ENCODE assay signal across 13 cellular contexts in the genomic region with DNA sequence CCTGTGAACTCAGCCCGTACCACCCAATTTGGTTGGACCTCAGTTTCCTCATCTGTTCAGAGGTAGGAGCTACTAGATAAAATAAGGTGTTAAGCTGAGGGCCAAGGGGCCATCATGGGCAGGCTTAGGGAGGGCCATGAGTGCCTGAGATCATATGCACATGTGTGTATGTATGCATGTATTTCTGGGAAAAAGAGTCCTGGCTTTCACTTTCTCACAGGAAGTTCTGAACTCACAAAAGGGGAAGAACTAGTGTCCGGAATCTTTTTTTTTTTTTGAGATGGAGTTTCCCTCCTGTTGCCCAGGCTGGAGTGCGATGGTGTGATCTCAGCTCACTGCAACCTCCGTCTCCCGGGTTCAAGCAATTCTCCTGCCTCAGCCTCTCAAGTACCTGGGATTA. TPM values are rescaled to one million over a fixed set of nuclear protein-coding genes. Genes with fewer than 3 reads are reported as not detected.
DNase-seq lines count a peak whose midpoint lies in the region; ATAC-seq and TF ChIP-seq lines count a peak whose summit lies in the region.
"Had no signal": no experiment of that assay in that cellular context is flagged by ENCODE, and none has a peak within 500 bp of the region (broad histone marks: within the 10 kb centered on the region; RNA-seq: fewer than 3 reads in every experiment).

No MANE protein-coding gene starts in this region.

- in situ Hi-C loops in gastrocnemius medialis (cut with MboI; ENCODE audit: low sequenced_read_pairs in 4 of 4): no loop called here

- no peak for DNase-seq in activated CD4-positive, alpha-beta T cell treated with anti-CD3 and anti-CD28 coated beads, Interleukin-2, amount 10 ng/mL, durations not matched to agents 24 days and 14 days
- no peak for DNase-seq in activated CD4-positive, alpha-beta T cell treated with anti-CD3 and anti-CD28 coated beads, Interleukin-2, amount 50 U/mL, for 4 hours
- DNase-seq in OCI-M1 (lab: John Stamatoyannopoulos, UW) (peak; percentile 88), endothelial cell (ENCODE audit: low spot score) (no peak), gastrocnemius medialis (no peak), AG20443 (ENCODE audit: low spot score) (no peak)
- DNase-seq: activated CD8-positive, alpha-beta memory T cell treated with anti-CD3 and anti-CD28 coated beads for 24 hours; amygdala; DMS79; foreskin keratinocyte; NK-92 treated with Interleukin-12 subunit alpha and Interleukin-12 subunit beta, amount 100 ng/mL, for 24 hours had no signal

- peaks cover 64% of the 10 kb centered on the region for H3K36me3 Mint-ChIP-seq in activated CD4-positive, alpha-beta T cell treated with anti-CD3 and anti-CD28 coated beads, Interleukin-2, amount 10 ng/mL, durations not matched to agents 24 days and 14 days (ENCODE audit: low read depth)
- peaks cover 39% of the 10 kb centered on the region for H3K36me3 Mint-ChIP-seq in endothelial cell (ENCODE audit: low read depth, unreplicated experiment)

- ATAC-seq in gastrocnemius medialis (peak in 1 of 2 donors; percentile 41), HG03520 (IDR thresholded peaks at IDR 0.05; ENCODE audit: unreplicated experiment) (no peak), HG02870 (IDR thresholded peaks at IDR 0.05; ENCODE audit: unreplicated experiment) (no peak)
- ATAC-seq: foreskin keratinocyte had no signal

- no peak overlapping the region for H3K4me3 ChIP-seq in gastrocnemius medialis

- H3K27me3 ChIP-seq in gastrocnemius medialis: no peaks in the 10 kb centered on the region
- H3K27me3 ChIP-seq: foreskin keratinocyte had no signal

- peak overlapping the region in 3 of 4 donors; percentile 10 to 63 (median 40) for H3K27ac ChIP-seq in gastrocnemius medialis
- H3K27ac ChIP-seq: foreskin keratinocyte had no signal

- TF ChIP-seq CTCF in endothelial cell (IDR thresholded peaks at IDR 0.05; ENCODE audit: unreplicated experiment): no peak
- TF ChIP-seq CTCF in gastrocnemius medialis (IDR thresholded peaks at IDR 0.05 in 4 of 5, conservative IDR thresholded peaks at IDR 0.05 in 1 of 5): no peak

- H3K4me1 ChIP-seq in gastrocnemius medialis: no peaks in the 10 kb centered on the region
- H3K4me1 ChIP-seq: foreskin keratinocyte had no signal

- H3K4me1 Mint-ChIP-seq in activated CD4-positive, alpha-beta T cell treated with anti-CD3 and anti-CD28 coated beads, Interleukin-2, amount 10 ng/mL, durations not matched to agents 24 days and 14 days: peaks cover 38% of the 10 kb centered on the region
- H3K4me1 Mint-ChIP-seq in endothelial cell (ENCODE audit: unreplicated experiment): peaks cover 20% of the 10 kb centered on the region

- no peaks in the 10 kb centered on the region for H3K9me3 ChIP-seq in gastrocnemius medialis

- H3K36me3 ChIP-seq in gastrocnemius medialis: no peaks in the 10 kb centered on the region

- peak overlapping the region; percentile 57 for H3K27ac Mint-ChIP-seq in activated CD4-positive, alpha-beta T cell treated with anti-CD3 and anti-CD28 coated beads, Interleukin-2, amount 10 ng/mL, durations not matched to agents 24 days and 14 days
- H3K27ac Mint-ChIP-seq in endothelial cell (ENCODE audit: unreplicated experiment): peak overlapping the region; percentile 77

- intact Hi-C loops in activated CD4-positive, alpha-beta T cell treated with anti-CD3 and anti-CD28 coated beads, Interleukin-2, amount 10 ng/mL, durations not matched to agents 24 days and 14 days (cut with micrococcal nuclease): no loop called here
- intact Hi-C loops in gastrocnemius medialis (cut with DNase I; ENCODE audit: low total_unique reads): no loop called here

- TF ChIP-seq POLR2A in gastrocnemius medialis (IDR thresholded peaks at IDR 0.05): no peak

- peak overlapping the region; percentile 49 for H3K4me3 Mint-ChIP-seq in activated CD4-positive, alpha-beta T cell treated with anti-CD3 and anti-CD28 coated beads, Interleukin-2, amount 10 ng/mL, durations not matched to agents 24 days and 14 days
- peak overlapping the region; percentile 51 for H3K4me3 Mint-ChIP-seq in endothelial cell (ENCODE audit: unreplicated experiment)

- no peaks in the 10 kb centered on the region for H3K27me3 Mint-ChIP-seq in activated CD4-positive, alpha-beta T cell treated with anti-CD3 and anti-CD28 coated beads, Interleukin-2, amount 10 ng/mL, durations not matched to agents 24 days and 14 days
- peaks cover 6% of the 10 kb centered on the region for H3K27me3 Mint-ChIP-seq in endothelial cell (ENCODE audit: unreplicated experiment)

- H3K9me3 Mint-ChIP-seq in activated CD4-positive, alpha-beta T cell treated with anti-CD3 and anti-CD28 coated beads, Interleukin-2, amount 10 ng/mL, durations not matched to agents 24 days and 14 days: no peaks in the 10 kb centered on the region
- no peaks in the 10 kb centered on the region for H3K9me3 Mint-ChIP-seq in endothelial cell (ENCODE audit: unreplicated experiment)

RNA-seq across cellular contexts. Expression of a gene that starts 18.9 kb away (rescaled TPM):
- 125 and 127 TPM in 2 replicates for total RNA-seq in activated CD4-positive, alpha-beta T cell treated with anti-CD3 and anti-CD28 coated beads, Interleukin-2, amount 10 ng/mL, durations not matched to agents 24 days and 14 days
- total RNA-seq in endothelial cell (ENCODE audit: unreplicated experiment) (193 TPM), gastrocnemius medialis (1 to 10 TPM; 1.9 to 5.2 (median 4.9) TPM)

RNA-seq across cellular contexts. Expression of a gene that starts 24.8 kb away (rescaled TPM):
- 30.4 and 30.7 TPM in 2 replicates for total RNA-seq in activated CD4-positive, alpha-beta T cell treated with anti-CD3 and anti-CD28 coated beads, Interleukin-2, amount 10 ng/mL, durations not matched to agents 24 days and 14 days
- 28.6 TPM for total RNA-seq in endothelial cell (ENCODE audit: unreplicated experiment)
- total RNA-seq in gastrocnemius medialis: 10 to 100 TPM in 3 of 4 donors, 1 to 10 TPM in 1; 8.6 to 15.3 (median 15.1) TPM

RNA-seq across cellular contexts. Expression of a gene that starts 29.2 kb away (rescaled TPM):
- 6.3 and 8.6 TPM in 2 replicates for total RNA-seq in activated CD4-positive, alpha-beta T cell treated with anti-CD3 and anti-CD28 coated beads, Interleukin-2, amount 10 ng/mL, durations not matched to agents 24 days and 14 days
- 6.8 TPM for total RNA-seq in endothelial cell (ENCODE audit: unreplicated experiment)
- total RNA-seq in gastrocnemius medialis: 1 to 10 TPM; 2.6 to 6.9 (median 4.5) TPM

RNA-seq across cellular contexts. Expression of a gene that starts 41.5 kb away (rescaled TPM):
- 4.2 and 5.8 TPM in 2 replicates for total RNA-seq in activated CD4-positive, alpha-beta T cell treated with anti-CD3 and anti-CD28 coated beads, Interleukin-2, amount 10 ng/mL, durations not matched to agents 24 days and 14 days
- total RNA-seq in endothelial cell (ENCODE audit: unreplicated experiment) (7.6 TPM), gastrocnemius medialis (10 to 100 TPM in 1 of 4 donors, 1 to 10 TPM in 3; 1.6 to 13.6 (median 4.7) TPM)

Comparison
In these comparisons a context has a peak if more than half of its experiments do, and no peak if none do; other contexts are left out.
1. RNA of a gene that starts 18.9 kb away (total RNA-seq): 193 TPM in endothelial cell (single experiment) and 125 to 127 TPM in activated CD4-positive, alpha-beta T cell treated with anti-CD3 and anti-CD28 coated beads, Interleukin-2, amount 10 ng/mL, durations not matched to agents 24 days and 14 days; 1.9 to 5.2 TPM in gastrocnemius medialis; every median in the first group is over 10 times any median in the second.